Comparison of ENCODE assay signal across 8 cellular contexts in the genomic region with DNA sequence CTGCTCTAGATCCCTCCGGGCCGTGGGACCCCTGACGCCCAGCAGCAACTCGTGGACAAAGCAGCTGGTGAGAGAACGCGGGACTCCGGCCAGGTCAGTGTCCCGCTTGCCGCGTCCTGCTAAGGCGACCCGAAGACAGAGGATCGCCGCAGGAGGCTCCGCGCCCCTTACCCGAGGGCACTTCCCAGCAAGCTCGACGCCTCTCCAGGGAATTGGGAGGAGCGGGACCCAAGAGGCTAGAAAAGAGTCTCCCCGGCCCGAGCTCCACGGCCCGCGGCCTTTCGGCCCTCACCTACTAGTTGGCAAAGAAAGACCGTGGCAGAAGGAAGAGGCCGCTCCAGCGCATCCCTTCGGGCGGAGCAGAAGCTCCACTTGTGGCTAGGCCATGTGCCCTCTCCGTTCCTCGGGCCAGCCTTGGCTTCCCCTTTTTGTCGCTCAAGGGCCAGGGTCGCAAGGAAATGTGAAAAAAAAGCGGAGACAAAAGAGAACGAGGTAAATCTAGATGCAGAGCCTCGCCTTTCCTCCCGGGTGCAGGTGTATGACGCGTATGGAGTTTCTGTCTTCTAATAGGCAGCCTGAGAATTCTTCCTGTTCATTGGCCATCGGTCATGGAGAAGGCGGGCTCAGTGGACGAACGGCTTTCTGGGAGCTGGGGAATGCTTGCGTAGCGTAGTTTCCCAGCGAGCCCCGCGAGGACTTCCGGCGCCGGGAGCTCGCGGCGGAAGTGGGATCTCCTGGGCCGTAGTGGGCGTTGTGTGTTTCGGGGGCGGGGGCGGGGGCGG. TPM values are rescaled to one million over a fixed set of nuclear protein-coding genes. Genes with fewer than 3 reads are reported as not detected.
DNase-seq lines count a peak whose midpoint lies in the region; ATAC-seq and TF ChIP-seq lines count a peak whose summit lies in the region.

A gene with protein sequence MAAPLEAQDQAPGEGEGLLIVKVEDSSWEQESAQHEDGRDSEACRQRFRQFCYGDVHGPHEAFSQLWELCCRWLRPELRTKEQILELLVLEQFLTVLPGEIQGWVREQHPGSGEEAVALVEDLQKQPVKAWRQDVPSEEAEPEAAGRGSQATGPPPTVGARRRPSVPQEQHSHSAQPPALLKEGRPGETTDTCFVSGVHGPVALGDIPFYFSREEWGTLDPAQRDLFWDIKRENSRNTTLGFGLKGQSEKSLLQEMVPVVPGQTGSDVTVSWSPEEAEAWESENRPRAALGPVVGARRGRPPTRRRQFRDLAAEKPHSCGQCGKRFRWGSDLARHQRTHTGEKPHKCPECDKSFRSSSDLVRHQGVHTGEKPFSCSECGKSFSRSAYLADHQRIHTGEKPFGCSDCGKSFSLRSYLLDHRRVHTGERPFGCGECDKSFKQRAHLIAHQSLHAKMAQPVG (plus strand): TSS at position 692 of the 782 bp plus-strand sequence. CDS start 2,252 bp downstream, outside the sequence.

- H3K27ac ChIP-seq in PC-3 (ENCODE audit: low read length) (peak within 1 kb of the TSS; percentile 67), mucosa of rectum (ENCODE audit: low read depth in 2 of 2, low read length in 2 of 2) (peak within 1 kb of the TSS; percentile 96)

- peak within 1 kb of the TSS; percentile 96 for H2AFZ ChIP-seq in PC-3 (ENCODE audit: low read length)

- H3K27me3 ChIP-seq in PC-3 (ENCODE audit: low read length) = no peaks in the 10 kb centered on the region
- H3K27me3 ChIP-seq in mucosa of rectum (ENCODE audit: control insufficient read depth in 2 of 2, insufficient read depth in 2 of 2, low read length in 2 of 2) = no peaks in the 10 kb centered on the region

- 0 out of 2 replicates have a peak, but pooled peaks cover 3% of the 10 kb centered on the region for H3K36me3 ChIP-seq in PC-3 (ENCODE audit: low read depth, low read length)
- H3K36me3 ChIP-seq in mucosa of rectum (ENCODE audit: control insufficient read depth in 2 of 2, insufficient read depth in 2 of 2, low read length in 2 of 2) = peaks cover 4 to 18% of the 10 kb centered on the region in 2 donors

- H3K79me2 ChIP-seq in PC-3 (ENCODE audit: low read length) = peaks cover 34% of the 10 kb centered on the region

- H3K4me2 ChIP-seq in PC-3 (ENCODE audit: low read length) = peak within 1 kb of the TSS; percentile 97

- CTCF ChIA-PET in PC-3 (lab: Charles Lee) = interaction anchor here (0.6 kb wide), 1 partner anchor 1451 kb away, joined by 7 read pairs; no protein-coding TSS in a partner anchor

- H3K9ac ChIP-seq in PC-3 (ENCODE audit: low read length) = peak within 1 kb of the TSS; percentile 99
- H3K9ac ChIP-seq in mucosa of rectum (ENCODE audit: low read depth in 1 of 2, low read length in 2 of 2) = peak within 1 kb of the TSS; percentile 97 to 99

- peak; percentile 93 for ATAC-seq in GM21619 (IDR thresholded peaks at IDR 0.05; ENCODE audit: unreplicated experiment)
- ATAC-seq in PC-3 = peak; percentile 94

- TF ChIP-seq POLR2A in erythroblast (IDR thresholded peaks at IDR 0.05; ENCODE audit: low read length) = peak; percentile 94

- DNase-seq in DMS114 treated with DMSO at 0.1 percent for 48 hours (lab: John Stamatoyannopoulos, UW; ENCODE audit: unreplicated experiment) (peak; percentile 97), PC-3 (peak; percentile 95), activated T-cell treated with anti-CD3 and anti-CD28 coated beads for 48 hours (ENCODE audit: low read depth) (peak; percentile 87), erythroblast (lab: John Stamatoyannopoulos, UW) (peak; percentile 98)
- peak; percentile 98 for DNase-seq in Jurkat, Clone E6-1 (ENCODE audit: low read depth, low spot score)
- peak; percentile 80 to 90 for DNase-seq in stimulated activated CD8-positive, alpha-beta memory T cell treated with anti-CD3 and anti-CD28 coated beads, Interleukin-4, amount 100 ng/mL, for 4 hours (ENCODE audit: low read depth in 2 of 2, low spot score in 1 of 2)

- H3K4me3 ChIP-seq in Jurkat, Clone E6-1 (ENCODE audit: low read length) = peak within 1 kb of the TSS; percentile 95
- H3K4me3 ChIP-seq in PC-3 (ENCODE audit: low read length) (peak within 1 kb of the TSS; percentile 99), mucosa of rectum (ENCODE audit: low read length in 2 of 2) (peak within 1 kb of the TSS; percentile 97 to 98)

- no peaks in the 10 kb centered on the region for H4K20me1 ChIP-seq in PC-3 (ENCODE audit: low read length)

- POLR2A ChIA-PET in PC-3 (lab: Charles Lee; ENCODE audit: unreplicated experiment) = interaction anchor here (0.5 to 1.3 kb wide), 2 partner anchors 16 to 282 kb away, joined by 9 to 12 read pairs; no protein-coding TSS in a partner anchor

- H3K9me3 ChIP-seq in PC-3 (ENCODE audit: low read length) (no peaks in the 10 kb centered on the region), mucosa of rectum (ENCODE audit: control insufficient read depth in 2 of 2, low read length in 2 of 2) (no peaks in the 10 kb centered on the region)

- no peaks in the 10 kb centered on the region for H3K9me2 ChIP-seq in PC-3 (replicated peaks; ENCODE audit: low read length)

- intact Hi-C loops in PC-3 (cut with micrococcal nuclease) = loop anchor here (1.0 kb wide), 1 partner anchor 15 kb away; no protein-coding TSS in a partner anchor

- BruUV-seq in PC-3 (replicated peaks; lab: Mats Ljungman, UMichigan) = TSS peak; percentile 84

- H3F3A ChIP-seq in PC-3 (ENCODE audit: low read length, unreplicated experiment) = peaks cover 7% of the 10 kb centered on the region

- TF ChIP-seq CTCF in PC-3 (conservative IDR thresholded peaks at IDR 0.05; ENCODE audit: low read depth, low read length) = no peak

- H3K4me1 ChIP-seq in PC-3 (ENCODE audit: insufficient read depth, low read length) = peaks cover 6% of the 10 kb centered on the region; the same call in 1 of the 2 replicates
- peaks cover 14 to 16% of the 10 kb centered on the region in 2 donors for H3K4me1 ChIP-seq in mucosa of rectum (ENCODE audit: control insufficient read depth in 2 of 2, insufficient read depth in 2 of 2, low read length in 2 of 2)

RNA-seq across cellular contexts. Expression of the gene that starts here (rescaled TPM):
- polyA plus RNA-seq in Jurkat, Clone E6-1 (2012; ENCODE audit: insufficient read depth, insufficient read length) = 6.8 TPM
- total RNA-seq in PC-3 (2014; rRNA removed) = 3.6 and 9.6 TPM in 2 replicates

Comparison
In these comparisons a context has a peak if more than half of its experiments do, and no peak if none do; other contexts are left out.
1. Peak in every context shown above with its lines: DNase-seq, ATAC-seq, H3K4me3 ChIP-seq and H3K27ac ChIP-seq.